8 cellular contexts compared by ENCODE assay signal in the genomic region with DNA sequence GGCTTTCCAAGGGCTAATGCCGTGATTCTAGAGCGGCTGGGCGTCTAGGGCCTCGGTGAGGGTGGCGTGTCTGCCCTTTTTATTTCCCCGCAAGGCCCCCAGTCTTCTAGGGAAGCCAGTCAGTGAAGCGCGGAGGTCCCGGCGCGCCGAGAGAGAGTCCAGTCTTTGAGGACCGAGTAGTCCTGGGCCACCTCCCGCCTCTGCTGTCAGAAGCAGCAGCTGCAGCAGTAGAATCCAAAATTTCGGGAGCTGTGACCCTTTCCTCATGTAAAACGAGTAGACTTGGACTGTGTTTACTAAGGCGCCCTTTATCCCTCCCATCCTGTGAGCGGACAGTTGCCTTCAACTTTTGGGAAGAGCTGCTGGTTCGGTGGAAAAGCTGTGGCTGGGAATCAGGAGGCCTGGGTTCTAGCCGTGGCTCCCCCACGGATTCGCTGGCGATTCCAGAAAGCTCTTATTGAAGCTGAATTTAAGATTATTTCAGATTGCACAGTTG. TPM values are rescaled to one million over a fixed set of nuclear protein-coding genes. Genes with fewer than 3 reads are reported as not detected.
DNase-seq lines count a peak whose midpoint lies in the region; ATAC-seq and TF ChIP-seq lines count a peak whose summit lies in the region.
"Not testable (repeated sequence)": the region's sequence is repeated elsewhere in the genome, so short reads cannot be mapped to it uniquely, and the experiment has no call there.

No MANE protein-coding gene starts in this region.

- ATAC-seq in GM18868 (IDR thresholded peaks at IDR 0.05; ENCODE audit: unreplicated experiment) = peak; percentile 18
- ATAC-seq in HG02623 (IDR thresholded peaks at IDR 0.05; ENCODE audit: unreplicated experiment) = peak; percentile 28

- not testable (repeated sequence) for TF ChIP-seq CTCF in 22Rv1 (IDR thresholded peaks at IDR 0.05); WI38 (IDR thresholded peaks at IDR 0.05; ENCODE audit: low read depth, low read length); colonic mucosa (IDR thresholded peaks at IDR 0.05); progenitor cell of endocrine pancreas (IDR thresholded peaks at IDR 0.05; ENCODE audit: unreplicated experiment)

- not testable (repeated sequence) for H3K4me1 ChIP-seq in colonic mucosa; iPS-20b (ENCODE audit: insufficient read depth, low read length)

- H3K4me3 Mint-ChIP-seq in progenitor cell of endocrine pancreas (ENCODE audit: low read depth) = peak overlapping the region; percentile 95

- H3K27ac ChIP-seq in 22Rv1 (peak overlapping the region; percentile 69), colonic mucosa (peak overlapping the region; percentile 95), iPS-20b (ENCODE audit: low read length) (peak overlapping the region; percentile 60)

- intact Hi-C loops in colonic mucosa (cut with DNase I) = not testable (repeated sequence)

- not testable (repeated sequence) for H3K9me3 ChIP-seq in colonic mucosa; iPS-20b (ENCODE audit: insufficient read depth, low read depth, low read length)

- not testable (repeated sequence) for DNase-seq in Jurkat, Clone E6-1 (ENCODE audit: low read depth, low spot score); colonic mucosa; progenitor cell of endocrine pancreas (ENCODE audit: low spot score, unreplicated experiment)

- peak overlapping the region; percentile 81 for H3K4me3 ChIP-seq in Jurkat, Clone E6-1 (ENCODE audit: low read length)
- peak overlapping the region; percentile 92 for H3K4me3 ChIP-seq in WI38 (ENCODE audit: low read depth, low read length)
- peak overlapping the region; percentile 98 for H3K4me3 ChIP-seq in colonic mucosa
- H3K4me3 ChIP-seq in iPS-20b (ENCODE audit: low read length) = peak overlapping the region; percentile 87

- H3K4me1 Mint-ChIP-seq in progenitor cell of endocrine pancreas (ENCODE audit: low read depth) = peaks cover 13% of the 10 kb centered on the region

- peak overlapping the region; percentile 78 to 88 for H3K9ac ChIP-seq in colonic mucosa (ENCODE audit: low read depth in 2 of 2, low read length in 2 of 2)
- H3K9ac ChIP-seq in iPS-20b (ENCODE audit: low read depth, low read length) = peak overlapping the region; percentile 88

- H3K36me3 Mint-ChIP-seq in progenitor cell of endocrine pancreas (ENCODE audit: insufficient read depth) = not testable (repeated sequence)

- H3K27ac Mint-ChIP-seq in progenitor cell of endocrine pancreas = peak overlapping the region; percentile 97

- H3K9me3 Mint-ChIP-seq in progenitor cell of endocrine pancreas (ENCODE audit: low read depth) = not testable (repeated sequence)

- not testable (repeated sequence) for H3K27me3 Mint-ChIP-seq in progenitor cell of endocrine pancreas

- H3K27me3 ChIP-seq in colonic mucosa; iPS-20b (ENCODE audit: insufficient read depth, low read length): not testable (repeated sequence)

- H3K36me3 ChIP-seq in colonic mucosa; iPS-20b (ENCODE audit: insufficient read depth, low read depth, low read length): not testable (repeated sequence)

RNA-seq across cellular contexts. Expression of a gene that starts 0.5 kb away (rescaled TPM):
- 44.3 TPM for polyA plus RNA-seq in Jurkat, Clone E6-1 (2012; ENCODE audit: insufficient read depth, insufficient read length)
- total RNA-seq in colonic mucosa = 10 to 100 TPM; 14.6 to 15.9 TPM
- total RNA-seq in progenitor cell of endocrine pancreas = 16.6 and 16.7 TPM in 2 replicates
